ENCODE assay signal across 1 cellular context in the genomic region with DNA sequence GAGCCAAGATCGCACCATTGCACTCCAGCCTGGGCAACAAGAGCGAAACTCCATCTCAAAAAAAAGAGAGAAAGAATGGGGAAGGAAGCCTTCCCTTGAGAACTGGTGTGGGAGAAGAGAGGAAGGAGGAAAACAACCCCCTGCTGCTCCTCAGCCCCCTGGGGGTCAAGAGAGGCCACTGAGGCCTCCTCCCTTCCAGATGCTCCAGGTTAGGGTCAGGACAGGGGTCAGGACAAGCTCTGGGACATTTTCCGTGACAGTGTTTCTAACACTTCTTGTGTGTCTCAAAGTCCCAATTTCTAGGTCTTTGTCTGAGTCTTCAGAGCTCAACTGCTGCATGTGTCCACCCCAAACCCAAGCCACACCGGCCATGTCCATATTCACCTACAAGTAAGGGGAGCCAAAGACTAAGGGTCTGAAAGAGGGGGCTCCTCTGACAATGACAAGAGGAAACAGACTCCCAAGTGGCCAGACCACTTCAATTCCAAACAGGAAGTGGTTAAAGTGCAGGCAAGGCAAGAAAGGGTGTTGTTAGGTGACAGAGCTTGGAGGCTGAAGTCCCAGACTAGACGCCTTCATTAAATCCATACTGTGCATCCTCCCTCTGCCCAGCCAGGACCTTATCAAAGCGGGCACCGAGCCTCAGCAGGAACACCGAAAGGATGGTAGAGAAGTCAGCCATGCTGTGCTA.
TF ChIP-seq lines count a peak whose summit lies in the region.

No MANE protein-coding gene starts in this region.

TF ChIP-seq in neural cell, 6 proteins besides CTCF, POLR2A, EP300 and RAD21 (continued from another document):
- TF ChIP-seq, protein P1, sequence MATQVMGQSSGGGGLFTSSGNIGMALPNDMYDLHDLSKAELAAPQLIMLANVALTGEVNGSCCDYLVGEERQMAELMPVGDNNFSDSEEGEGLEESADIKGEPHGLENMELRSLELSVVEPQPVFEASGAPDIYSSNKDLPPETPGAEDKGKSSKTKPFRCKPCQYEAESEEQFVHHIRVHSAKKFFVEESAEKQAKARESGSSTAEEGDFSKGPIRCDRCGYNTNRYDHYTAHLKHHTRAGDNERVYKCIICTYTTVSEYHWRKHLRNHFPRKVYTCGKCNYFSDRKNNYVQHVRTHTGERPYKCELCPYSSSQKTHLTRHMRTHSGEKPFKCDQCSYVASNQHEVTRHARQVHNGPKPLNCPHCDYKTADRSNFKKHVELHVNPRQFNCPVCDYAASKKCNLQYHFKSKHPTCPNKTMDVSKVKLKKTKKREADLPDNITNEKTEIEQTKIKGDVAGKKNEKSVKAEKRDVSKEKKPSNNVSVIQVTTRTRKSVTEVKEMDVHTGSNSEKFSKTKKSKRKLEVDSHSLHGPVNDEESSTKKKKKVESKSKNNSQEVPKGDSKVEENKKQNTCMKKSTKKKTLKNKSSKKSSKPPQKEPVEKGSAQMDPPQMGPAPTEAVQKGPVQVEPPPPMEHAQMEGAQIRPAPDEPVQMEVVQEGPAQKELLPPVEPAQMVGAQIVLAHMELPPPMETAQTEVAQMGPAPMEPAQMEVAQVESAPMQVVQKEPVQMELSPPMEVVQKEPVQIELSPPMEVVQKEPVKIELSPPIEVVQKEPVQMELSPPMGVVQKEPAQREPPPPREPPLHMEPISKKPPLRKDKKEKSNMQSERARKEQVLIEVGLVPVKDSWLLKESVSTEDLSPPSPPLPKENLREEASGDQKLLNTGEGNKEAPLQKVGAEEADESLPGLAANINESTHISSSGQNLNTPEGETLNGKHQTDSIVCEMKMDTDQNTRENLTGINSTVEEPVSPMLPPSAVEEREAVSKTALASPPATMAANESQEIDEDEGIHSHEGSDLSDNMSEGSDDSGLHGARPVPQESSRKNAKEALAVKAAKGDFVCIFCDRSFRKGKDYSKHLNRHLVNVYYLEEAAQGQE (IDR thresholded peaks at IDR 0.05; ENCODE audit: borderline replicate concordance) = no peak
- TF ChIP-seq EZH2 (IDR thresholded peaks at IDR 0.05; ENCODE audit: borderline replicate concordance, insufficient read depth, low read length, poor library complexity, severe bottlenecking) (no peak), SMC3 (conservative IDR thresholded peaks at IDR 0.05; ENCODE audit: poor library complexity) (no peak)
